ENCODE assay signal across 8 cellular contexts in the genomic region with DNA sequence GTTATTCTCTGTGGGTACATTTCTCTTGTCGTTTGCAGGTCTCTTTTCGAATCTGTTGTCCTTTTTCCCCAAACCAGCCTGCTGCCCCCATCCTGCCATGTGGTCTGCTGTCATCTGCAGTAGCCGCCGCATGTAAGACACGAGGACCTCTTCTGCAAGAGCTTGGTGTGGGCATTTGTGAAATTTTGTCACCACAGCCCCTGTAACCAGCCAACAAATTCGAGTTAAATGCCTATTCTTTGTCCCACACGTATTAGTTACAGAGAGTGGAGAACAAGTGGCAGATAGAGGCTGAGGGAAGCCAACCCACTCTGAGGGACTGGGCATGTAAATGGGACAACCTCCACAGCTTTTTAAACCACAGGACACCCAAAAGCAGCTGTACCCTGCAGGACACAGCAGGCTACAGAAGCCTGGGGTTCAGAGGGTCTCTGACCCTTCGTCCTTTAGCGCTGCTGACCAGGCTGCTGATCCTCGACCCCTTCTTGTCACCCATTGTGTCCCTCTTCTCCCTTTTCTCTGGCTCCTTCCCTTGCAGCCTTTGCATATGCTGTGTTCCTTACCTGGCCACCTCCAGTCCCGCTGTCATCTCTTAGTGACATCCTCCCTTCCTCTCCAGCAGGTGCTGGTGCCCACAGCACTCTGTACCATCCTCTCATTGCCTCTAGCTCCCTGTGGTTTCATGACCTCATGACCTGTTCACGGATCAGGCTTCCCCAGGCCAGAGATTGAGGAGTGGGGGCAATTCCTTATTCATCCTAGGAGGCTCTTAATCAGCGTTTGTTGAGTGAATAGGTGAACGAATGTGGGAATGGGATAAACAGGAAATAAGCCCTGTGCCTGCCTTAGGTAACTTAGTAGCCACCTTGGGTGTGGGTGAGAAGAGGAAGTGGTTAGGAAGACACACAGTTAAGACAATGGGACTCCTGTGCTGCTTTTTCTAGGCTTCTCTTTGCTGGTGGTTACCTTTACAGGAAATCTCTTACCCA. TPM values are rescaled to one million over a fixed set of nuclear protein-coding genes. Genes with fewer than 3 reads are reported as not detected.
A peak's percentile ranks its signal among the peaks of the same experiment; 100 is the strongest.
DNase-seq lines count a peak whose midpoint lies in the region; ATAC-seq and TF ChIP-seq lines count a peak whose summit lies in the region.

No MANE protein-coding gene starts in this region.

- no peak overlapping the region for H3K18ac ChIP-seq in mesenchymal stem cell (ENCODE audit: low read depth in 1 of 2, low read length in 2 of 2)

- no peak overlapping the region for H3K4ac ChIP-seq in mesenchymal stem cell (ENCODE audit: low read depth in 1 of 2, low read length in 2 of 2)

- no peak overlapping the region for H3K9ac ChIP-seq in mesenchymal stem cell (ENCODE audit: low read length)

- 89% methylated on average over 10 of the region's 14 CpGs for WGBS in mesenchymal stem cell

- peak overlapping the region in 1 of 2 experiments; percentile 69 for H3K14ac ChIP-seq in mesenchymal stem cell (ENCODE audit: low read length in 2 of 2)

- TF ChIP-seq CTCF in HL-60 (IDR thresholded peaks at IDR 0.05; ENCODE audit: insufficient read depth, low read length) (no peak), foreskin fibroblast (IDR thresholded peaks at IDR 0.05; ENCODE audit: low read depth, low read length) (no peak)

- H2BK12ac ChIP-seq in mesenchymal stem cell (ENCODE audit: low read length in 2 of 2), result peak overlapping the region in 1 of 2 experiments; percentile 22

- H4K8ac ChIP-seq in mesenchymal stem cell (ENCODE audit: low read length), result peak overlapping the region; percentile 22

- H3K4me2 ChIP-seq in mesenchymal stem cell (ENCODE audit: low read length, poor library complexity, severe bottlenecking), result no peak overlapping the region

- no peak overlapping the region for H3K23ac ChIP-seq in mesenchymal stem cell (ENCODE audit: low read length in 2 of 2)

- peak overlapping the region; percentile 55 for H3K27ac ChIP-seq in HL-60 (replicated peaks)
- no peak overlapping the region for H3K27ac ChIP-seq in mesenchymal stem cell (ENCODE audit: low read length, poor library complexity, severe bottlenecking)

- H2AK5ac ChIP-seq in mesenchymal stem cell (ENCODE audit: low read length, severe bottlenecking), result no peak overlapping the region

- ATAC-seq in GM18909 (IDR thresholded peaks at IDR 0.05; ENCODE audit: poor library complexity, unreplicated experiment) (peak; percentile 64), HG03039 (IDR thresholded peaks at IDR 0.05; ENCODE audit: unreplicated experiment) (no peak)
- peak; percentile 37 to 47 for ATAC-seq in activated CD4-positive, CD25-positive, alpha-beta regulatory T cell treated with anti-CD3 and anti-CD28 coated beads, Interleukin-2, amount 50 U/mL, for 24 hours

- no peak overlapping the region for H2BK120ac ChIP-seq in mesenchymal stem cell (ENCODE audit: low read depth, low read length)

- H3K9me3 ChIP-seq in mesenchymal stem cell (ENCODE audit: control insufficient read depth, low read length), result no peaks in the 10 kb centered on the region

- H2BK5ac ChIP-seq in mesenchymal stem cell (ENCODE audit: low read depth, low read length, poor library complexity, severe bottlenecking), result no peak overlapping the region

- H3K4me1 ChIP-seq in mesenchymal stem cell (ENCODE audit: control insufficient read depth, insufficient read depth, low read depth, low read length), result peaks cover 2% of the 10 kb centered on the region

- no peaks in the 10 kb centered on the region for H3K27me3 ChIP-seq in HL-60 (ENCODE audit: insufficient read depth, poor library complexity, severe bottlenecking)
- peaks cover 0 to 47% of the 10 kb centered on the region in 2 experiments for H3K27me3 ChIP-seq in mesenchymal stem cell (ENCODE audit: control insufficient read depth in 1 of 2, insufficient read depth in 1 of 2, low read length in 2 of 2)

- H3K4me3 ChIP-seq in HL-60 (replicated peaks; ENCODE audit: insufficient read depth, low read length) (no peak overlapping the region), mesenchymal stem cell (ENCODE audit: insufficient read depth in 1 of 2, low read depth in 1 of 2, low read length in 2 of 2) (no peak overlapping the region), foreskin fibroblast (ENCODE audit: low read depth in 1 of 2, low read length in 2 of 2) (no peak overlapping the region)

- no peaks in the 10 kb centered on the region for H3K36me3 ChIP-seq in mesenchymal stem cell (ENCODE audit: control insufficient read depth in 1 of 2, insufficient read depth in 2 of 2, low read depth in 1 of 2, low read length in 2 of 2)

- no peak overlapping the region for H2BK15ac ChIP-seq in mesenchymal stem cell (ENCODE audit: low read depth, poor library complexity, severe bottlenecking)

- H4K91ac ChIP-seq in mesenchymal stem cell (ENCODE audit: low read length), result peak overlapping the region; percentile 4

- peaks cover 32% of the 10 kb centered on the region for H3K79me1 ChIP-seq in mesenchymal stem cell (replicated peaks; ENCODE audit: low read length, poor library complexity, severe bottlenecking)

- no peak overlapping the region for H2AFZ ChIP-seq in mesenchymal stem cell (ENCODE audit: low read depth, low read length)

- DNase-seq in HL-60 (ENCODE audit: low read depth in 1 of 2, low spot score in 1 of 2), result peak in 1 of 2 experiments; percentile 81
- no peak for DNase-seq in mesenchymal stem cell
- DNase-seq in NCI-H146 (lab: John Stamatoyannopoulos, UW), result no peak
- DNase-seq in NCI-H510A treated with DMSO at 0.1 percent for 48 hours (lab: John Stamatoyannopoulos, UW), result no peak
- no peak for DNase-seq in foreskin fibroblast

RNA-seq across cellular contexts. Expression of a gene that starts 35.3 kb away (rescaled TPM):
- polyA plus RNA-seq in mesenchymal stem cell (2013, experiment 1 of 2), result 31.2 TPM
- polyA plus RNA-seq in mesenchymal stem cell (2013, experiment 2 of 2), result 32.5 TPM
